8 cellular contexts compared by ENCODE assay signal in the genomic region with DNA sequence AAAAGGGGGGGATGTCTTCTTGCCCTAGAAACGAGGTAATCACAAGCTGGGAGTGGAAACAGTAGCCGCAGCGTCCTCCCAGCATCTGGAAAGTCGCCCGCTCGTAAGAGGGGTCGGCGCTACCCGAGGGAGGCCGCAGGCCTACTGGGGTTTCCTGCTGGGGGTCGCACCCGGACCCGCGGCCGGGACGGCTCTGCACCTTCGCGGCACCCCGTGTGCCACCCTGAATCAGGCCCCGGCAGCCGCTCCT. TPM values are rescaled to one million over a fixed set of nuclear protein-coding genes. Genes with fewer than 3 reads are reported as not detected.
DNase-seq lines count a peak whose midpoint lies in the region; ATAC-seq and TF ChIP-seq lines count a peak whose summit lies in the region.

No MANE protein-coding gene starts in this region.

- H3K9ac ChIP-seq in OCI-LY1 (ENCODE audit: low read length): peak overlapping the region; percentile 95

- H3K27me3 ChIP-seq in OCI-LY1 (ENCODE audit: insufficient read depth, low read length) (no peaks in the 10 kb centered on the region), osteoblast (ENCODE audit: insufficient read depth, low read length) (no peaks in the 10 kb centered on the region)

- H3F3A ChIP-seq in OCI-LY1 (ENCODE audit: insufficient read depth, low read length): no peaks in the 10 kb centered on the region

- TF ChIP-seq CTCF in OCI-LY1 (IDR thresholded peaks at IDR 0.05; ENCODE audit: low read length) (no peak), epithelial cell of esophagus (IDR thresholded peaks at IDR 0.05; ENCODE audit: insufficient read depth, low read depth, low read length, missing control alignments) (no peak), osteoblast (IDR thresholded peaks at IDR 0.05; ENCODE audit: extremely low read depth, low read depth, low read length) (no peak)

- H4K20me1 ChIP-seq in OCI-LY1 (ENCODE audit: insufficient read depth, low read length) (no peaks in the 10 kb centered on the region), osteoblast (ENCODE audit: insufficient read depth, low read length) (peaks cover 27% of the 10 kb centered on the region)

- H3K9me3 ChIP-seq in OCI-LY1 (ENCODE audit: low read length): no peaks in the 10 kb centered on the region
- no peaks in the 10 kb centered on the region for H3K9me3 ChIP-seq in osteoblast (ENCODE audit: low read depth, low read length)

- DNase-seq in epithelial cell of esophagus (ENCODE audit: low read depth) (no peak), osteoblast (ENCODE audit: insufficient read length, low spot score, missing footprints) (peak; percentile 64), amniotic stem cell (lab: John Stamatoyannopoulos, UW) (no peak), GF-D8 (lab: John Stamatoyannopoulos, UW) (no peak), glomerular visceral epithelial cell (ENCODE audit: extremely low spot score) (no peak), NCI-H1930 (lab: John Stamatoyannopoulos, UW) (no peak)

- H3K4me2 ChIP-seq in OCI-LY1 (ENCODE audit: low read length) (peak overlapping the region; percentile 75), osteoblast (ENCODE audit: insufficient read depth, low read length) (peak overlapping the region; percentile 97)

- peak overlapping the region; percentile 96 for H3K27ac ChIP-seq in OCI-LY1 (ENCODE audit: low read depth, low read length, poor library complexity, severe bottlenecking)
- H3K27ac ChIP-seq in osteoblast (ENCODE audit: low read depth, low read length): peak overlapping the region; percentile 89

- H3K79me2 ChIP-seq in OCI-LY1 (ENCODE audit: insufficient read depth, low read length) (peaks cover 66% of the 10 kb centered on the region), osteoblast (ENCODE audit: insufficient read depth, low read length) (peaks cover 69% of the 10 kb centered on the region)

- no peaks in the 10 kb centered on the region for H3K9me2 ChIP-seq in OCI-LY1 (ENCODE audit: low read depth, low read length)

- H3K4me3 ChIP-seq in OCI-LY1 (ENCODE audit: low read depth, low read length, poor library complexity, severe bottlenecking): peak overlapping the region; percentile 86
- H3K4me3 ChIP-seq in epithelial cell of esophagus (ENCODE audit: low read length): peak overlapping the region; percentile 86
- H3K4me3 ChIP-seq in osteoblast (ENCODE audit: insufficient read depth, low read length): peak overlapping the region; percentile 88

- peak; percentile 1 for ATAC-seq in GM21423 (IDR thresholded peaks at IDR 0.05; ENCODE audit: unreplicated experiment)

- peaks cover 54% of the 10 kb centered on the region for H3K4me1 ChIP-seq in OCI-LY1 (ENCODE audit: insufficient read depth, low read length, severe bottlenecking)
- peaks cover 40% of the 10 kb centered on the region for H3K4me1 ChIP-seq in osteoblast (ENCODE audit: insufficient read depth, low read length)

- no peak overlapping the region for H2AFZ ChIP-seq in OCI-LY1 (ENCODE audit: low read length)
- peak overlapping the region; percentile 85 for H2AFZ ChIP-seq in osteoblast (ENCODE audit: low read length)

- H3K36me3 ChIP-seq in OCI-LY1 (ENCODE audit: insufficient read depth, low read length) (peaks cover 6% of the 10 kb centered on the region; the same call in 1 of the 2 replicates), osteoblast (ENCODE audit: insufficient read depth, low read length) (peaks cover 2% of the 10 kb centered on the region)

RNA-seq across cellular contexts. Expression of gene ZBTB25, which starts 0.5 kb away (rescaled TPM):
- total RNA-seq in osteoblast: 9.8 and 10.6 TPM in 2 replicates

RNA-seq across cellular contexts. Expression of gene ZBTB1, which starts 1.5 kb away (rescaled TPM):
- total RNA-seq in osteoblast: 60.4 and 67.7 TPM in 2 replicates

RNA-seq across cellular contexts. Expression of gene HSPA2, which starts 37.4 kb away (rescaled TPM):
- total RNA-seq in osteoblast: 1.8 and 4.0 TPM in 2 replicates

RNA-seq across cellular contexts. Expression of gene AKAP5, which starts 37.8 kb away (rescaled TPM):
- 0.59 and 1.1 TPM in 2 replicates for total RNA-seq in osteoblast

RNA-seq across cellular contexts. Expression of gene PPP1R36, which starts 46.7 kb away (rescaled TPM):
- 0.88 and 1.1 TPM in 2 replicates for total RNA-seq in osteoblast
